In genomic region chr9:131478421-131478868, GRCh38 we compare ENCODE assay signal across 8 cellular contexts. TPM values are rescaled to one million over a fixed set of nuclear protein-coding genes. Genes with fewer than 3 reads are reported as not detected.
A peak's percentile ranks its signal among the peaks of the same experiment; 100 is the strongest.
DNase-seq lines count a peak whose midpoint lies in the region; ATAC-seq and TF ChIP-seq lines count a peak whose summit lies in the region.

No MANE protein-coding gene starts in this region.

- no peaks in the 10 kb centered on the region for H3K9me3 ChIP-seq in SK-N-SH
- no peaks in the 10 kb centered on the region for H3K9me3 ChIP-seq in iPS DF 6.9 (ENCODE audit: control insufficient read depth, insufficient read depth, low read length)

- no peak overlapping the region for H3K27ac Mint-ChIP-seq in activated naive CD8-positive, alpha-beta T cell treated with anti-CD3 and anti-CD28 coated beads for 36 hours

- DNase-seq in NCI-H748 (lab: John Stamatoyannopoulos, UW; ENCODE audit: unreplicated experiment): peak; percentile 47
- no peak for DNase-seq in NCI-H748 treated with DMSO at 0.1 percent for 48 hours (lab: John Stamatoyannopoulos, UW)
- peak; percentile 86 for DNase-seq in SK-N-SH
- DNase-seq in activated naive CD8-positive, alpha-beta T cell treated with anti-CD3 and anti-CD28 coated beads for 36 hours: peak; percentile 47
- peak; percentile 29 for DNase-seq in iPS DF 6.9 (ENCODE audit: low read depth, low spot score)
- peak; percentile 32 to 41 (median 34) for DNase-seq in stimulated activated CD4-positive, alpha-beta T cell treated with anti-CD3 and anti-CD28 coated beads, TNF-alpha, amount 100 ng/mL, for 4 hours (ENCODE audit: low read depth in 3 of 3)
- DNase-seq in inferior parietal cortex (ENCODE audit: extremely low spot score): no peak

- H3K4me1 ChIP-seq in SK-N-SH (ENCODE audit: control insufficient read depth in 1 of 2, insufficient read depth in 2 of 2, low read depth in 1 of 2, low read length in 1 of 2) (no peaks in the 10 kb centered on the region; a peak in 1 of 4 replicates), iPS DF 6.9 (ENCODE audit: control insufficient read depth, insufficient read depth, low read length) (no peaks in the 10 kb centered on the region)

- POLR2A ChIA-PET in SK-N-SH (lab: Yijun Ruan, JAX): no interaction called here

- no peak overlapping the region for H3K4me3 ChIP-seq in SK-N-SH (ENCODE audit: low read depth in 2 of 2, low read length in 1 of 2)
- H3K4me3 ChIP-seq in iPS DF 6.9 (ENCODE audit: low read length): no peak overlapping the region

- ATAC-seq in esophagus mucosa: no peak

- CTCF ChIA-PET in SK-N-SH (lab: Yijun Ruan, JAX): interaction anchor here (0.8 to 6.0 kb wide), 29 partner anchors 9 to 262 kb away, joined by 3 to 50 read pairs (median 5); partner anchors contain the start of gene POMT1

- TF ChIP-seq RAD21 in SK-N-SH (IDR thresholded peaks at IDR 0.05; ENCODE audit: low read length): peak; percentile 49

- peaks cover 6% of the 10 kb centered on the region for H3F3A ChIP-seq in SK-N-SH (replicated peaks; ENCODE audit: insufficient read depth)

- H3K9ac ChIP-seq in SK-N-SH: no peak overlapping the region

- H3K36me3 Mint-ChIP-seq in activated naive CD8-positive, alpha-beta T cell treated with anti-CD3 and anti-CD28 coated beads for 36 hours: peaks cover 24% of the 10 kb centered on the region

- H3K4me2 ChIP-seq in SK-N-SH: no peak overlapping the region

- 57% methylated on average over 12 of the region's 12 CpGs for WGBS in SK-N-SH (ENCODE audit: low lambda C conversion rate)
- no CpG with 5 or more reads among the region's 12 CpGs for WGBS in iPS DF 6.9 (ENCODE audit: insufficient coverage, insufficient read length)

- no peak overlapping the region for H3K4me3 Mint-ChIP-seq in activated naive CD8-positive, alpha-beta T cell treated with anti-CD3 and anti-CD28 coated beads for 36 hours

- H3K9me2 ChIP-seq in SK-N-SH: no peaks in the 10 kb centered on the region

- TF ChIP-seq CTCF in SK-N-SH (IDR thresholded peaks at IDR 0.05): peak; percentile 71

- H3K27me3 Mint-ChIP-seq in activated naive CD8-positive, alpha-beta T cell treated with anti-CD3 and anti-CD28 coated beads for 36 hours: no peaks in the 10 kb centered on the region

- no peaks in the 10 kb centered on the region for H3K27me3 ChIP-seq in SK-N-SH (ENCODE audit: insufficient read depth)
- no peaks in the 10 kb centered on the region for H3K27me3 ChIP-seq in iPS DF 6.9 (ENCODE audit: control insufficient read depth, insufficient read depth, low read length)

- H3K36me3 ChIP-seq in SK-N-SH (replicated peaks in 1 of 2; ENCODE audit: control insufficient read depth in 1 of 2, insufficient read depth in 2 of 2, low read length in 1 of 2): peaks cover 57 to 94% of the 10 kb centered on the region in 2 experiments
- peaks cover 72% of the 10 kb centered on the region for H3K36me3 ChIP-seq in iPS DF 6.9 (ENCODE audit: control insufficient read depth, insufficient read depth, low read length)

- H2AFZ ChIP-seq in SK-N-SH (ENCODE audit: low read depth): no peak overlapping the region

- TF ChIP-seq EP300 in SK-N-SH (IDR thresholded peaks at IDR 0.05; ENCODE audit: borderline replicate concordance in 1 of 2, low read depth in 1 of 2, low read length in 1 of 2): no peak

- peaks cover 35% of the 10 kb centered on the region for H3K79me2 ChIP-seq in SK-N-SH (ENCODE audit: insufficient read depth)

- H3K4me1 Mint-ChIP-seq in activated naive CD8-positive, alpha-beta T cell treated with anti-CD3 and anti-CD28 coated beads for 36 hours: peaks cover 7% of the 10 kb centered on the region

- H3K9me3 Mint-ChIP-seq in activated naive CD8-positive, alpha-beta T cell treated with anti-CD3 and anti-CD28 coated beads for 36 hours: no peaks in the 10 kb centered on the region

- no peak overlapping the region for H3K27ac ChIP-seq in SK-N-SH (ENCODE audit: low read depth in 2 of 2, low read length in 1 of 2)
- H3K27ac ChIP-seq in iPS DF 6.9 (ENCODE audit: low read length): no peak overlapping the region

- peaks cover 51% of the 10 kb centered on the region for H4K20me1 ChIP-seq in SK-N-SH (ENCODE audit: insufficient read depth)

TF ChIP-seq in SK-N-SH, 30 proteins besides CTCF, POLR2A, EP300 and RAD21:
- TF ChIP-seq SMC3 (IDR thresholded peaks at IDR 0.05; ENCODE audit: low read depth, low read length) (peak; percentile 48), IRF3 (IDR thresholded peaks at IDR 0.05; ENCODE audit: low read depth, low read length) (no peak)

RNA-seq across cellular contexts. Expression of gene POMT1, which starts 24.3 kb away (rescaled TPM):
- polyA plus RNA-seq in SK-N-SH (2012; rRNA removed): 34.8 and 44.5 TPM in 2 replicates
- polyA plus RNA-seq in SK-N-SH (2012; cell fraction: cytosol; rRNA removed): 13.7 and 17.6 TPM in 2 replicates
- polyA plus RNA-seq in SK-N-SH (2012; cell fraction: nucleus; rRNA removed): 224 and 238 TPM in 2 replicates
- total RNA-seq in activated naive CD8-positive, alpha-beta T cell treated with anti-CD3 and anti-CD28 coated beads for 36 hours: 10 to 100 TPM; 19.4 to 21.5 TPM
- 13.1 TPM for total RNA-seq in esophagus mucosa

RNA-seq across cellular contexts. Expression of gene UCK1, which starts 52.6 kb away (rescaled TPM):
- polyA plus RNA-seq in SK-N-SH (2012; rRNA removed): 30.9 and 32.9 TPM in 2 replicates
- polyA plus RNA-seq in SK-N-SH (2012; cell fraction: cytosol; rRNA removed): 22.3 and 28.0 TPM in 2 replicates
- polyA plus RNA-seq in SK-N-SH (2012; cell fraction: nucleus; rRNA removed): 52.0 TPM in 2 replicates
- total RNA-seq in activated naive CD8-positive, alpha-beta T cell treated with anti-CD3 and anti-CD28 coated beads for 36 hours: 10 to 100 TPM; 22.1 to 23.0 TPM
- 15.3 TPM for total RNA-seq in esophagus mucosa

Comparison
In these comparisons a context has a peak if more than half of its experiments do, and no peak if none do; other contexts are left out.
1. DNase-seq: peak in NCI-H748 (single experiment), SK-N-SH (single experiment), activated naive CD8-positive, alpha-beta T cell treated with anti-CD3 and anti-CD28 coated beads for 36 hours (single experiment), iPS DF 6.9 (single experiment) and stimulated activated CD4-positive, alpha-beta T cell treated with anti-CD3 and anti-CD28 coated beads, TNF-alpha, amount 100 ng/mL, for 4 hours (3 of 3); none in NCI-H748 treated with DMSO at 0.1 percent for 48 hours (single experiment) and inferior parietal cortex (single experiment).